ENCODE assay signal across 1 cellular context in genomic region chr6:43391448-43392031, GRCh38.
A peak's percentile ranks its signal among the peaks of the same experiment; 100 is the strongest.
TF ChIP-seq lines count a peak whose summit lies in the region.

No MANE protein-coding gene starts in this region.

TF ChIP-seq in K562, 482 proteins besides CTCF, POLR2A, EP300 and RAD21 (continued from another document and continues in another):
- TF ChIP-seq, protein P1, sequence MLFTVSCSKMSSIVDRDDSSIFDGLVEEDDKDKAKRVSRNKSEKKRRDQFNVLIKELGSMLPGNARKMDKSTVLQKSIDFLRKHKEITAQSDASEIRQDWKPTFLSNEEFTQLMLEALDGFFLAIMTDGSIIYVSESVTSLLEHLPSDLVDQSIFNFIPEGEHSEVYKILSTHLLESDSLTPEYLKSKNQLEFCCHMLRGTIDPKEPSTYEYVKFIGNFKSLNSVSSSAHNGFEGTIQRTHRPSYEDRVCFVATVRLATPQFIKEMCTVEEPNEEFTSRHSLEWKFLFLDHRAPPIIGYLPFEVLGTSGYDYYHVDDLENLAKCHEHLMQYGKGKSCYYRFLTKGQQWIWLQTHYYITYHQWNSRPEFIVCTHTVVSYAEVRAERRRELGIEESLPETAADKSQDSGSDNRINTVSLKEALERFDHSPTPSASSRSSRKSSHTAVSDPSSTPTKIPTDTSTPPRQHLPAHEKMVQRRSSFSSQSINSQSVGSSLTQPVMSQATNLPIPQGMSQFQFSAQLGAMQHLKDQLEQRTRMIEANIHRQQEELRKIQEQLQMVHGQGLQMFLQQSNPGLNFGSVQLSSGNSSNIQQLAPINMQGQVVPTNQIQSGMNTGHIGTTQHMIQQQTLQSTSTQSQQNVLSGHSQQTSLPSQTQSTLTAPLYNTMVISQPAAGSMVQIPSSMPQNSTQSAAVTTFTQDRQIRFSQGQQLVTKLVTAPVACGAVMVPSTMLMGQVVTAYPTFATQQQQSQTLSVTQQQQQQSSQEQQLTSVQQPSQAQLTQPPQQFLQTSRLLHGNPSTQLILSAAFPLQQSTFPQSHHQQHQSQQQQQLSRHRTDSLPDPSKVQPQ (CRISPR knock-in tag; IDR thresholded peaks at IDR 0.05; ENCODE audit: borderline replicate concordance), result no peak
- TF ChIP-seq TARDBP (IDR thresholded peaks at IDR 0.05) (peak; percentile 63; the same call in 1 of the 2 replicates), SRF (CRISPR knock-in tag; IDR thresholded peaks at IDR 0.05) (no peak), SREBF1 (IDR thresholded peaks at IDR 0.05; ENCODE audit: borderline replicate concordance, low read depth, low read length) (no peak), MCM7 (IDR thresholded peaks at IDR 0.05) (no peak), ARID1B (IDR thresholded peaks at IDR 0.05) (peak; percentile 48; the same call in 1 of the 2 replicates), MEIS2 (IDR thresholded peaks at IDR 0.05; ENCODE audit: partially characterized antibody) (peak; percentile 98), FOXM1 (IDR thresholded peaks at IDR 0.05; ENCODE audit: low read depth) (no peak), FOXM1 (CRISPR knock-in tag; IDR thresholded peaks at IDR 0.05; ENCODE audit: low read depth) (no peak), ZNF780A (CRISPR knock-in tag; IDR thresholded peaks at IDR 0.05) (no peak), NBN (IDR thresholded peaks at IDR 0.05; ENCODE audit: low read depth) (peak; percentile 57; the same call in 1 of the 2 replicates), WHSC1 (IDR thresholded peaks at IDR 0.05; ENCODE audit: low read length) (no peak), PRDM10 (IDR thresholded peaks at IDR 0.05; ENCODE audit: partially characterized antibody) (no peak), KLF16 (IDR thresholded peaks at IDR 0.05) (no peak), RBM39 (optimal IDR thresholded peaks at IDR 0.05; ENCODE audit: low read depth, low read length) (no peak), ESRRB (CRISPR knock-in tag; IDR thresholded peaks at IDR 0.05; ENCODE audit: borderline replicate concordance) (no peak), ARHGAP35 (IDR thresholded peaks at IDR 0.05; ENCODE audit: partially characterized antibody) (no peak), FOSL1 (tag; conservative IDR thresholded peaks at IDR 0.05) (no peak; the same call in 1 of the 2 replicates), HDGF (IDR thresholded peaks at IDR 0.05) (no peak), ZNF217 (CRISPR knock-in tag; IDR thresholded peaks at IDR 0.05) (no peak), IRF2 (CRISPR knock-in tag; IDR thresholded peaks at IDR 0.05) (no peak), HNRNPH1 (optimal IDR thresholded peaks at IDR 0.05; ENCODE audit: low read depth, low read length) (no peak), ZBTB12 (CRISPR knock-in tag; IDR thresholded peaks at IDR 0.05) (no peak), SRSF7 (optimal IDR thresholded peaks at IDR 0.05; ENCODE audit: low read depth, low read length) (no peak), U2AF2 (optimal IDR thresholded peaks at IDR 0.05; ENCODE audit: low read depth, low read length) (no peak), E2F3 (CRISPR knock-in tag; IDR thresholded peaks at IDR 0.05) (no peak), CEBPG (CRISPR knock-in tag; IDR thresholded peaks at IDR 0.05) (no peak), CEBPG (tag; conservative IDR thresholded peaks at IDR 0.05 in 1 of 2, IDR thresholded peaks at IDR 0.05 in 1 of 2) (no peak), E2F4 (CRISPR knock-in tag; IDR thresholded peaks at IDR 0.05; ENCODE audit: low read depth) (no peak), MCM3 (IDR thresholded peaks at IDR 0.05) (no peak), SMARCA4 (IDR thresholded peaks at IDR 0.05) (peak; percentile 38; the same call in 1 of the 2 replicates), TCF7 (IDR thresholded peaks at IDR 0.05; ENCODE audit: borderline replicate concordance) (no peak), KAT7 (CRISPR knock-in tag; IDR thresholded peaks at IDR 0.05; ENCODE audit: borderline replicate concordance) (no peak), RFX7 (CRISPR knock-in tag; IDR thresholded peaks at IDR 0.05) (no peak), ILK (tag; IDR thresholded peaks at IDR 0.05; ENCODE audit: borderline replicate concordance, low read depth) (no peak), BMI1 (IDR thresholded peaks at IDR 0.05; ENCODE audit: low read length) (no peak), ZNF57 (CRISPR knock-in tag; IDR thresholded peaks at IDR 0.05) (no peak), TBP (optimal IDR thresholded peaks at IDR 0.05; ENCODE audit: low read depth, low read length) (no peak), NELFE (IDR thresholded peaks at IDR 0.05; ENCODE audit: insufficient read depth, insufficient read length) (no peak), ZNF445 (CRISPR knock-in tag; IDR thresholded peaks at IDR 0.05; ENCODE audit: low read depth) (no peak), DPF2 (IDR thresholded peaks at IDR 0.05) (no peak)
- TF ChIP-seq, protein P2, sequence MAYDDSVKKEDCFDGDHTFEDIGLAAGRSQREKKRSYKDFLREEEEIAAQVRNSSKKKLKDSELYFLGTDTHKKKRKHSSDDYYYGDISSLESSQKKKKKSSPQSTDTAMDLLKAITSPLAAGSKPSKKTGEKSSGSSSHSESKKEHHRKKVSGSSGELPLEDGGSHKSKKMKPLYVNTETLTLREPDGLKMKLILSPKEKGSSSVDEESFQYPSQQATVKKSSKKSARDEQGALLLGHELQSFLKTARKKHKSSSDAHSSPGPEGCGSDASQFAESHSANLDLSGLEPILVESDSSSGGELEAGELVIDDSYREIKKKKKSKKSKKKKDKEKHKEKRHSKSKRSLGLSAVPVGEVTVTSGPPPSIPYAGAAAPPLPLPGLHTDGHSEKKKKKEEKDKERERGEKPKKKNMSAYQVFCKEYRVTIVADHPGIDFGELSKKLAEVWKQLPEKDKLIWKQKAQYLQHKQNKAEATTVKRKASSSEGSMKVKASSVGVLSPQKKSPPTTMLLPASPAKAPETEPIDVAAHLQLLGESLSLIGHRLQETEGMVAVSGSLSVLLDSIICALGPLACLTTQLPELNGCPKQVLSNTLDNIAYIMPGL (CRISPR knock-in tag; IDR thresholded peaks at IDR 0.05), result no peak
- TF ChIP-seq, protein P3, sequence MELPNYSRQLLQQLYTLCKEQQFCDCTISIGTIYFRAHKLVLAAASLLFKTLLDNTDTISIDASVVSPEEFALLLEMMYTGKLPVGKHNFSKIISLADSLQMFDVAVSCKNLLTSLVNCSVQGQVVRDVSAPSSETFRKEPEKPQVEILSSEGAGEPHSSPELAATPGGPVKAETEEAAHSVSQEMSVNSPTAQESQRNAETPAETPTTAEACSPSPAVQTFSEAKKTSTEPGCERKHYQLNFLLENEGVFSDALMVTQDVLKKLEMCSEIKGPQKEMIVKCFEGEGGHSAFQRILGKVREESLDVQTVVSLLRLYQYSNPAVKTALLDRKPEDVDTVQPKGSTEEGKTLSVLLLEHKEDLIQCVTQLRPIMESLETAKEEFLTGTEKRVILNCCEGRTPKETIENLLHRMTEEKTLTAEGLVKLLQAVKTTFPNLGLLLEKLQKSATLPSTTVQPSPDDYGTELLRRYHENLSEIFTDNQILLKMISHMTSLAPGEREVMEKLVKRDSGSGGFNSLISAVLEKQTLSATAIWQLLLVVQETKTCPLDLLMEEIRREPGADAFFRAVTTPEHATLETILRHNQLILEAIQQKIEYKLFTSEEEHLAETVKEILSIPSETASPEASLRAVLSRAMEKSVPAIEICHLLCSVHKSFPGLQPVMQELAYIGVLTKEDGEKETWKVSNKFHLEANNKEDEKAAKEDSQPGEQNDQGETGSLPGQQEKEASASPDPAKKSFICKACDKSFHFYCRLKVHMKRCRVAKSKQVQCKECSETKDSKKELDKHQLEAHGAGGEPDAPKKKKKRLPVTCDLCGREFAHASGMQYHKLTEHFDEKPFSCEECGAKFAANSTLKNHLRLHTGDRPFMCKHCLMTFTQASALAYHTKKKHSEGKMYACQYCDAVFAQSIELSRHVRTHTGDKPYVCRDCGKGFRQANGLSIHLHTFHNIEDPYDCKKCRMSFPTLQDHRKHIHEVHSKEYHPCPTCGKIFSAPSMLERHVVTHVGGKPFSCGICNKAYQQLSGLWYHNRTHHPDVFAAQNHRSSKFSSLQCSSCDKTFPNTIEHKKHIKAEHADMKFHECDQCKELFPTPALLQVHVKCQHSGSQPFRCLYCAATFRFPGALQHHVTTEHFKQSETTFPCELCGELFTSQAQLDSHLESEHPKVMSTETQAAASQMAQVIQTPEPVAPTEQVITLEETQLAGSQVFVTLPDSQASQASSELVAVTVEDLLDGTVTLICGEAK (IDR thresholded peaks at IDR 0.05), result 0 out of 2 replicates have a peak, but pooled peaks have one; percentile 20
- TF ChIP-seq, protein P3 (CRISPR knock-in tag; IDR thresholded peaks at IDR 0.05), result no peak
- TF ChIP-seq, protein P4, sequence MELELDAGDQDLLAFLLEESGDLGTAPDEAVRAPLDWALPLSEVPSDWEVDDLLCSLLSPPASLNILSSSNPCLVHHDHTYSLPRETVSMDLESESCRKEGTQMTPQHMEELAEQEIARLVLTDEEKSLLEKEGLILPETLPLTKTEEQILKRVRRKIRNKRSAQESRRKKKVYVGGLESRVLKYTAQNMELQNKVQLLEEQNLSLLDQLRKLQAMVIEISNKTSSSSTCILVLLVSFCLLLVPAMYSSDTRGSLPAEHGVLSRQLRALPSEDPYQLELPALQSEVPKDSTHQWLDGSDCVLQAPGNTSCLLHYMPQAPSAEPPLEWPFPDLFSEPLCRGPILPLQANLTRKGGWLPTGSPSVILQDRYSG (tag; conservative IDR thresholded peaks at IDR 0.05; ENCODE audit: low read depth), result no peak
- TF ChIP-seq, protein P5, sequence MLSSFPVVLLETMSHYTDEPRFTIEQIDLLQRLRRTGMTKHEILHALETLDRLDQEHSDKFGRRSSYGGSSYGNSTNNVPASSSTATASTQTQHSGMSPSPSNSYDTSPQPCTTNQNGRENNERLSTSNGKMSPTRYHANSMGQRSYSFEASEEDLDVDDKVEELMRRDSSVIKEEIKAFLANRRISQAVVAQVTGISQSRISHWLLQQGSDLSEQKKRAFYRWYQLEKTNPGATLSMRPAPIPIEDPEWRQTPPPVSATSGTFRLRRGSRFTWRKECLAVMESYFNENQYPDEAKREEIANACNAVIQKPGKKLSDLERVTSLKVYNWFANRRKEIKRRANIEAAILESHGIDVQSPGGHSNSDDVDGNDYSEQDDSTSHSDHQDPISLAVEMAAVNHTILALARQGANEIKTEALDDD (IDR thresholded peaks at IDR 0.05), result no peak
